Comparison of ENCODE assay signal across 8 cellular contexts in genomic region chr10:99993994-99994689, GRCh38. TPM values are rescaled to one million over a fixed set of nuclear protein-coding genes. Genes with fewer than 3 reads are reported as not detected.
DNase-seq lines count a peak whose midpoint lies in the region; ATAC-seq, FAIRE-seq and TF ChIP-seq lines count a peak whose summit lies in the region.

No MANE protein-coding gene starts in this region.

- ATAC-seq in foreskin keratinocyte (peak; percentile 92), HG03196 (IDR thresholded peaks at IDR 0.05; ENCODE audit: unreplicated experiment) (no peak)

- H3K4me1 ChIP-seq in foreskin keratinocyte (peaks cover 15% of the 10 kb centered on the region), small intestine (ENCODE audit: control insufficient read depth in 2 of 2, insufficient read depth in 1 of 2, low read depth in 1 of 2, low read length in 1 of 2) (peaks cover 0 to 5% of the 10 kb centered on the region in 2 donors)

- no peaks in the 10 kb centered on the region for H3K9me3 ChIP-seq in small intestine (ENCODE audit: control insufficient read depth, low read depth)

- no peaks in the 10 kb centered on the region for H3K36me3 ChIP-seq in H7 (replicated peaks; ENCODE audit: control insufficient read depth, insufficient read depth, low read length)
- no peaks in the 10 kb centered on the region for H3K36me3 ChIP-seq in small intestine (ENCODE audit: control insufficient read depth in 2 of 2, insufficient read depth in 2 of 2, low read length in 2 of 2)

- no peak for TF ChIP-seq CTCF in foreskin keratinocyte (conservative IDR thresholded peaks at IDR 0.05)

- peak overlapping the region; percentile 80 for H3K27ac ChIP-seq in foreskin keratinocyte
- peak overlapping the region; percentile 11 to 58 for H3K27ac ChIP-seq in small intestine (ENCODE audit: low read depth in 1 of 2, low read length in 1 of 2)

- FAIRE-seq in small intestine (lab: Jason Lieb, UNC) = no peak

- H3K4me3 ChIP-seq in H7 (ENCODE audit: insufficient read depth, low read depth, low read length) = no peak overlapping the region
- H3K4me3 ChIP-seq in small intestine (ENCODE audit: low read depth in 1 of 2, low read length in 2 of 2) = no peak overlapping the region

- 41 to 78% (median 69%) methylated on average over 7 of the region's 7 CpGs for WGBS in small intestine, 3 donors

- DNase-seq in GM04504 (ENCODE audit: low read depth) (peak; percentile 76), H7 (peak; percentile 35), NOMO-1 (lab: John Stamatoyannopoulos, UW; ENCODE audit: unreplicated experiment in 2 of 2) (peak; percentile 82 to 96), activated T-cell treated with anti-CD3 and anti-CD28 coated beads for 1 hour (ENCODE audit: low read depth) (peak; percentile 17), foreskin keratinocyte (peak in 1 of 2 donors; percentile 69), small intestine (peak; percentile 36), HT-29 (ENCODE audit: low spot score) (no peak)

- H3K27me3 ChIP-seq in H7 (ENCODE audit: control insufficient read depth, insufficient read depth, low read length) = no peaks in the 10 kb centered on the region
- no peaks in the 10 kb centered on the region for H3K27me3 ChIP-seq in foreskin keratinocyte
- H3K27me3 ChIP-seq in small intestine (ENCODE audit: control insufficient read depth in 2 of 2, insufficient read depth in 2 of 2, low read length in 2 of 2) = no peaks in the 10 kb centered on the region

RNA-seq across cellular contexts. Expression of gene DNMBP, which starts 15.6 kb away (rescaled TPM):
- total RNA-seq in H7 (2014; rRNA removed; shearing (Covaris generic)) = 8.5 and 16.9 TPM in 2 replicates
- total RNA-seq in foreskin keratinocyte = 24.3 and 24.5 TPM in 2 replicates
- polyA plus RNA-seq in foreskin keratinocyte (9.4 and 10.1 TPM in 2 replicates), small intestine (10 to 100 TPM; 18.4 to 34.2 (median 21.8) TPM)
- total RNA-seq in HT-29 (2014; rRNA removed; shearing (Covaris generic)) = 12.0 and 14.4 TPM in 2 replicates
